In the genomic region with DNA sequence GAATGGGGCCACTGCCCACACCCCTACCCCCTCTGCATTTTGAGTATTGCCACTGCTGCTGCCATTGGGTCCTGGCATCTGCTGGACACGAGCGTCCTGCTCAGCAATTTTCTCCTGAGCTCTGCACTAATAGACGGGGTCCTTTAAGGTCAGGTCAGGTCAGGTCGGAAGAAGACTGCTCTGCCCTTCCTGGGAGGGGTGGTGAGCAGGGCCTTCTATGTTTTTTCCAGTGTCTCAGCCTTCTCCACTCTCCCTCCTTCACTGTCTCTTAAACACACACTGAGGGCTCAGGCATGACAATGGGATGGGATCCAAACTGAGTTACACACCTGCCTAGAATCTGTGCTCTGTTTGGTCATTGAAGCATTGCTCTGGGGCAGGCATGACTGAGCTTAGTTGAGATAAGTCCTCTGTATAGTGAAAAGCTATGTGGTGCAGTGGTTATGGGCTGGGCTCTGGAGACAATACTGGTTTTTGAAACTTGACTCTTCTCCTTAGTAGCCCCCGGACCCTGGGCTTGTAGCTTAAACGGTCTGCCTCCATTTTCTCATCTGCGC, we compare ENCODE assay signal across 26 cellular contexts. TPM values are rescaled to one million over a fixed set of nuclear protein-coding genes. Genes with fewer than 3 reads are reported as not detected.
DNase-seq lines count a peak whose midpoint lies in the region; ATAC-seq and TF ChIP-seq lines count a peak whose summit lies in the region.
"Had no signal": no experiment of that assay in that cellular context is flagged by ENCODE, and none has a peak within 500 bp of the region (broad histone marks: within the 10 kb centered on the region; RNA-seq: fewer than 3 reads in every experiment).

No MANE protein-coding gene starts in this region.

- peaks cover 3% of the 10 kb centered on the region for H3K36me3 Mint-ChIP-seq in neural crest cell (ENCODE audit: low read depth)
- H3K36me3 Mint-ChIP-seq: activated CD4-positive, alpha-beta memory T cell treated with anti-CD3 and anti-CD28 coated beads for 36 hours; CD4-positive, CD25-positive, alpha-beta regulatory T cell; naive B cell had no signal

- H3K4me3 Mint-ChIP-seq in neural crest cell, result peak overlapping the region; percentile 48
- H3K4me3 Mint-ChIP-seq: activated CD4-positive, alpha-beta memory T cell treated with anti-CD3 and anti-CD28 coated beads for 36 hours; CD4-positive, CD25-positive, alpha-beta regulatory T cell; naive B cell had no signal

- no peak overlapping the region for H2AFZ ChIP-seq in fibroblast of lung (ENCODE audit: low read length)

- no peaks in the 10 kb centered on the region for H3K27me3 Mint-ChIP-seq in neural crest cell (ENCODE audit: low read depth)
- H3K27me3 Mint-ChIP-seq: activated CD4-positive, alpha-beta memory T cell treated with anti-CD3 and anti-CD28 coated beads for 36 hours; naive B cell; progenitor cell of endocrine pancreas had no signal

- in situ Hi-C loops in Caki2 (cut with HindIII; ENCODE audit: low pct_unique_long_range_greater_than_20kb, low sequenced_read_pairs) (no loop called here), Panc1 (cut with HindIII; ENCODE audit: low pct_unique_long_range_greater_than_20kb, low sequenced_read_pairs) (no loop called here), gastrocnemius medialis (cut with MboI; ENCODE audit: low sequenced_read_pairs in 4 of 4) (no loop called here)

- intact Hi-C loops in Panc1 (cut with micrococcal nuclease; ENCODE audit: unreplicated experiment) (no loop called here), gastrocnemius medialis (cut with DNase I; ENCODE audit: low total_unique reads) (no loop called here)

- peaks cover 15% of the 10 kb centered on the region for H3K4me1 ChIP-seq in Panc1 (ENCODE audit: control insufficient read depth, insufficient read depth, low read length)
- peaks cover 14% of the 10 kb centered on the region for H3K4me1 ChIP-seq in fibroblast of lung (ENCODE audit: control insufficient read depth, extremely low read depth, insufficient read depth, low read length)
- H3K4me1 ChIP-seq in gastrocnemius medialis, result peaks cover 0 to 3% of the 10 kb centered on the region in 2 donors
- H3K4me1 ChIP-seq: spleen had no signal

- no peaks in the 10 kb centered on the region for H3K9me3 Mint-ChIP-seq in neural crest cell
- H3K9me3 Mint-ChIP-seq: activated CD4-positive, alpha-beta memory T cell treated with anti-CD3 and anti-CD28 coated beads for 36 hours; CD4-positive, CD25-positive, alpha-beta regulatory T cell; naive B cell had no signal

- H4K20me1 ChIP-seq in fibroblast of lung (ENCODE audit: control insufficient read depth, extremely low read depth, insufficient read depth, low read length), result no peaks in the 10 kb centered on the region

- POLR2A ChIA-PET in Panc1 (lab: Charles Lee), result no interaction called here

- no peaks in the 10 kb centered on the region for H3K27me3 ChIP-seq in Panc1 (ENCODE audit: control insufficient read depth, insufficient read depth, low read length)
- H3K27me3 ChIP-seq in fibroblast of lung (ENCODE audit: control insufficient read depth, insufficient read depth, low read length), result no peaks in the 10 kb centered on the region
- H3K27me3 ChIP-seq in gastrocnemius medialis, result no peaks in the 10 kb centered on the region
- H3K27me3 ChIP-seq: heart left ventricle, spleen, vagina had no signal

- H3K4me3 ChIP-seq in Panc1 (ENCODE audit: low read depth in 2 of 2, low read length in 2 of 2), result no peak overlapping the region
- H3K4me3 ChIP-seq in fibroblast of lung (replicated peaks in 1 of 4; ENCODE audit: control extremely low read depth in 1 of 4, insufficient read depth in 1 of 4, low read depth in 3 of 4, low read length in 4 of 4), result no peak overlapping the region
- H3K4me3 ChIP-seq in gastrocnemius medialis, result no peak overlapping the region
- H3K4me3 ChIP-seq: heart left ventricle, spleen, vagina had no signal

- peaks cover 62% of the 10 kb centered on the region for H3K4me1 Mint-ChIP-seq in neural crest cell
- H3K4me1 Mint-ChIP-seq: CD4-positive, CD25-positive, alpha-beta regulatory T cell had no signal

- H3K27ac ChIP-seq in Panc1 (ENCODE audit: low read length) (0 out of 2 replicates have a peak overlapping the region, but pooled peaks have one; percentile 17), fibroblast of lung (ENCODE audit: insufficient read depth, low read length) (peak overlapping the region; percentile 6), gastrocnemius medialis (no peak overlapping the region)
- H3K27ac ChIP-seq: heart left ventricle, KMS-11, spleen, vagina, VCaP had no signal

- H3K79me2 ChIP-seq in fibroblast of lung (ENCODE audit: control insufficient read depth, insufficient read depth, low read length), result peaks cover 95% of the 10 kb centered on the region

- ATAC-seq in Panc1, result peak; percentile 61
- ATAC-seq in gastrocnemius medialis, result no peak

- peak; percentile 62 for DNase-seq in Caki2 (ENCODE audit: low read depth)
- no peak for DNase-seq in Panc1 (ENCODE audit: low read depth, low spot score)
- peak in 1 of 2 donors; percentile 60 for DNase-seq in fibroblast of lung (ENCODE audit: low read depth in 2 of 2)
- DNase-seq in neural crest cell (ENCODE audit: low read depth, low spot score), result no peak
- no peak for DNase-seq in NCI-H2171 treated with DMSO at 0.1 percent for 48 hours (lab: John Stamatoyannopoulos, UW)
- DNase-seq in gastrocnemius medialis, result no peak
- DNase-seq in stimulated activated CD4-positive, alpha-beta T cell treated with anti-CD3 and anti-CD28 coated beads, Interleukin-4, amount 100 ng/mL, for 24 hours, result no peak
- no peak for DNase-seq in activated CD4-positive, CD25-positive, alpha-beta regulatory T cell treated with anti-CD3 and anti-CD28 coated beads, Interleukin-2, amount 50 U/mL, for 72 hours
- DNase-seq: activated CD4-positive, alpha-beta memory T cell treated with anti-CD3 and anti-CD28 coated beads for 36 hours; activated naive CD4-positive, alpha-beta T cell; amygdala; CD4-positive, CD25-positive, alpha-beta regulatory T cell; central memory CD4-positive, alpha-beta T cell; effector CD4-positive, alpha-beta T cell; heart left ventricle; naive B cell; NCI-H1105; NCI-H2081 treated with DMSO at 0.1 percent for 48 hours; NCI-H524; SIG-M5; spleen; substantia nigra had no signal

- H3K36me3 ChIP-seq in Panc1 (ENCODE audit: control insufficient read depth, insufficient read depth, low read length) (no peaks in the 10 kb centered on the region), fibroblast of lung (ENCODE audit: control insufficient read depth, insufficient read depth, low read length) (no peaks in the 10 kb centered on the region), gastrocnemius medialis (no peaks in the 10 kb centered on the region)
- H3K36me3 ChIP-seq: heart left ventricle, spleen, vagina had no signal

- no TSS peak for BruUV-seq in Panc1 (replicated peaks; lab: Mats Ljungman, UMichigan)

- CTCF ChIA-PET in Panc1 (lab: Charles Lee), result interaction anchor here (0.5 kb wide), 2 partner anchors 9 to 86 kb away, joined by 4 to 12 read pairs; no protein-coding TSS in a partner anchor

- TF ChIP-seq CTCF in Panc1 (IDR thresholded peaks at IDR 0.05), result no peak
- TF ChIP-seq CTCF in fibroblast of lung (conservative IDR thresholded peaks at IDR 0.05 in 1 of 2, IDR thresholded peaks at IDR 0.05 in 1 of 2; ENCODE audit: low read depth in 1 of 2, low read length in 2 of 2), result no peak
- no peak for TF ChIP-seq CTCF in neural crest cell (conservative IDR thresholded peaks at IDR 0.05)
- no peak for TF ChIP-seq CTCF in gastrocnemius medialis (IDR thresholded peaks at IDR 0.05 in 4 of 5, conservative IDR thresholded peaks at IDR 0.05 in 1 of 5)

- no peak overlapping the region for H3K4me2 ChIP-seq in fibroblast of lung (ENCODE audit: extremely low read depth, insufficient read depth, low read length)
- H3K4me2 ChIP-seq: KMS-11 had no signal

- peak overlapping the region; percentile 69 for H3K27ac Mint-ChIP-seq in neural crest cell (ENCODE audit: unreplicated experiment)
- H3K27ac Mint-ChIP-seq: activated CD4-positive, alpha-beta memory T cell treated with anti-CD3 and anti-CD28 coated beads for 36 hours; CD4-positive, CD25-positive, alpha-beta regulatory T cell; naive B cell had no signal

- H3K9me3 ChIP-seq in Panc1 (ENCODE audit: control insufficient read depth, insufficient read depth, low read depth, low read length) (no peaks in the 10 kb centered on the region), fibroblast of lung (ENCODE audit: control insufficient read depth, insufficient read depth, low read depth, low read length) (no peaks in the 10 kb centered on the region), gastrocnemius medialis (no peaks in the 10 kb centered on the region)
- H3K9me3 ChIP-seq: heart left ventricle, spleen, vagina had no signal

- H3K9ac ChIP-seq in fibroblast of lung (ENCODE audit: insufficient read depth, low read length), result no peak overlapping the region
- H3K9ac ChIP-seq: KMS-11 had no signal

- no peak for TF ChIP-seq POLR2A in gastrocnemius medialis (IDR thresholded peaks at IDR 0.05)

RNA-seq across cellular contexts. Expression of a gene that starts 10.6 kb away (rescaled TPM):
- total RNA-seq in Caki2 (2014; rRNA removed; shearing (Covaris generic); ENCODE audit: low replicate concordance), result 46.5 and 47.0 TPM in 2 replicates
- total RNA-seq in Panc1 (2021; ENCODE audit: unreplicated experiment) (51.5 TPM), fibroblast of lung (113 and 151 TPM in 2 replicates), neural crest cell (107 and 116 TPM in 2 replicates), gastrocnemius medialis (10 to 100 TPM in 2 of 4 donors, 1 to 10 TPM in 2; 7.0 to 10.8 (median 10.0) TPM)
- polyA plus RNA-seq in Panc1 (2012; ENCODE audit: insufficient read length), result 25.9 TPM
- polyA plus RNA-seq in fibroblast of lung, result 91.0 and 194 TPM in 2 replicates
- 62.6 and 130 TPM in 2 replicates for polyA plus RNA-seq in fibroblast of lung (2012)
- polyA minus RNA-seq in fibroblast of lung (ENCODE audit: low replicate concordance), result 51.0 and 65.5 TPM in 2 replicates
- total RNA-seq: CD4-positive, CD25-positive, alpha-beta regulatory T cell had no signal
- polyA plus RNA-seq: CD4-positive, CD25-positive, alpha-beta regulatory T cell had no signal

Comparison
In these comparisons a context has a peak if more than half of its experiments do, and no peak if none do; other contexts are left out.
1. H3K27ac ChIP-seq: peak in Panc1 (single experiment) and fibroblast of lung (single experiment); none in gastrocnemius medialis (0 of 4).